Comparison of ENCODE assay signal across 15 cellular contexts in the genomic region with DNA sequence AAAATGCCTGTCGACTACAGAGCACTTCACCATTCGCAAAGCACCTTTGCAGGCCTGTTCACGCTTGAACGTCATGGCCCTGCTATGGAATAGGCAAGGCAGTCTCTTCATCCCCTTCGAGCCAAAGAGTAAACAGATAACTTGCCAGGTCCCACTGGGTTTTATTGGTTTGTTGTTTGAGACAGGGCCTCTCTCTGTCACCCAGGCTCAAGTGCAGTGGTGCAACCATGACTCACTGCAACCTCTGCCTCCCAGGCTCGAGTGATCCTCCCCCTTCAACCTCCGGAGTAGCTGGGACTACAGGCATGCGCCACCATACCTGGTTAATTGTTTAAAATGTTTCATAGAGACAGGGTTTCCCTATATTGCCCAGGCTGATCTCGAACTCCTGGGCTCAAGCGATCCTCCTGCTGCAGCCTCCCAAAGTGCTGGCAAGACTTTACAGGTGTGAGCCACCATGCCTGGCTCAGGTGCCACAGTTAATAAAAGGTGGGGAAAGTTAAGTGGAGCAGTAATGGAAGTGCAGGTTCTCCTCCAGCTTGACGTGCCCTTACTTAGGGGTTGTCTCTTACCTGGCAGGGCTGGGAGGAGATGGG. TPM values are rescaled to one million over a fixed set of nuclear protein-coding genes. Genes with fewer than 3 reads are reported as not detected.
DNase-seq lines count a peak whose midpoint lies in the region; ATAC-seq and TF ChIP-seq lines count a peak whose summit lies in the region.
"Had no signal": no experiment of that assay in that cellular context is flagged by ENCODE, and none has a peak within 500 bp of the region (broad histone marks: within the 10 kb centered on the region; RNA-seq: fewer than 3 reads in every experiment).

No MANE protein-coding gene starts in this region.

- no peaks in the 10 kb centered on the region; the same call in 1 of the 2 replicates for H3K36me3 ChIP-seq in MG63

- no peak overlapping the region for H3K4me3 ChIP-seq in MG63
- H3K4me3 ChIP-seq in choroid plexus epithelial cell (ENCODE audit: low read depth, low read length), result no peak overlapping the region
- H3K4me3 ChIP-seq: cardiac muscle cell had no signal

- peaks cover 13% of the 10 kb centered on the region for H3K27me3 Mint-ChIP-seq in nephron progenitor cell (ENCODE audit: low read depth, poor library complexity)

- ATAC-seq in omental fat pad (ENCODE audit: low FRiP score) (no peak), HG03196 (IDR thresholded peaks at IDR 0.05; ENCODE audit: unreplicated experiment) (no peak)

- H3K9me3 Mint-ChIP-seq in nephron progenitor cell, result no peaks in the 10 kb centered on the region
- H3K9me3 Mint-ChIP-seq: activated T-helper 1 cell treated with anti-CD3 and anti-CD28 coated beads, Interleukin-12 subunit alpha, Interleukin-12 subunit beta, Interleukin-2, Interleukin-4 antibody, amounts not matched to agents 30 ng/mL and 10 ng/mL and 1 ng/mL, durations not matched to agents 14 hours and 24 hours and 36 hours; immature natural killer cell; nephron had no signal

- TF ChIP-seq CTCF in choroid plexus epithelial cell (conservative IDR thresholded peaks at IDR 0.05; ENCODE audit: low read depth, low read length) (no peak), nephron progenitor cell (IDR thresholded peaks at IDR 0.05) (no peak), omental fat pad (IDR thresholded peaks at IDR 0.05) (no peak)

- H3K4me1 Mint-ChIP-seq in nephron progenitor cell, result peaks cover 11% of the 10 kb centered on the region
- H3K4me1 Mint-ChIP-seq: immature natural killer cell, nephron had no signal

- H3K9me3 ChIP-seq in MG63, result no peaks in the 10 kb centered on the region

- no peaks in the 10 kb centered on the region for H3K36me3 Mint-ChIP-seq in nephron progenitor cell (ENCODE audit: low read depth)

- DNase-seq in DMS53 (lab: John Stamatoyannopoulos, UW) (peak; percentile 90), MG63 (peak; percentile 48), choroid plexus epithelial cell (ENCODE audit: low read depth) (peak; percentile 32), nephron progenitor cell (no peak), anterior cingulate cortex (lab: John Stamatoyannopoulos, UW) (no peak), omental fat pad (ENCODE audit: low spot score) (no peak), NCI-H2081 treated with DMSO at 0.1 percent for 48 hours (lab: John Stamatoyannopoulos, UW) (no peak)
- DNase-seq: COR-L47, erythroblast, immature natural killer cell, NCI-H748 treated with DMSO at 0.1 percent for 48 hours had no signal

- H3K4me3 Mint-ChIP-seq in nephron progenitor cell, result no peak overlapping the region
- H3K4me3 Mint-ChIP-seq: activated T-helper 1 cell treated with anti-CD3 and anti-CD28 coated beads, Interleukin-12 subunit alpha, Interleukin-12 subunit beta, Interleukin-2, Interleukin-4 antibody, amounts not matched to agents 30 ng/mL and 10 ng/mL and 1 ng/mL, durations not matched to agents 14 hours and 24 hours and 36 hours; immature natural killer cell; nephron had no signal

- peak overlapping the region; percentile 82 for H3K27ac Mint-ChIP-seq in nephron progenitor cell
- H3K27ac Mint-ChIP-seq: activated T-helper 1 cell treated with anti-CD3 and anti-CD28 coated beads, Interleukin-12 subunit alpha, Interleukin-12 subunit beta, Interleukin-2, Interleukin-4 antibody, amounts not matched to agents 30 ng/mL and 10 ng/mL and 1 ng/mL, durations not matched to agents 14 hours and 24 hours and 36 hours; immature natural killer cell; nephron had no signal

- H3K27me3 ChIP-seq in MG63, result no peaks in the 10 kb centered on the region
- H3K27me3 ChIP-seq: cardiac muscle cell had no signal

RNA-seq across cellular contexts. Expression of gene CHAD, which starts 9.5 kb away (rescaled TPM):
- total RNA-seq in MG63 (2014; rRNA removed; shearing (Covaris generic); ENCODE audit: low replicate concordance), result not detected in 2 replicates
- not detected for total RNA-seq in omental fat pad
- total RNA-seq: activated T-helper 1 cell treated with anti-CD3 and anti-CD28 coated beads, Interleukin-12 subunit alpha, Interleukin-12 subunit beta, Interleukin-2, Interleukin-4 antibody, amounts not matched to agents 30 ng/mL and 10 ng/mL and 1 ng/mL, durations not matched to agents 14 hours and 24 hours and 36 hours; cardiac muscle cell had no signal

RNA-seq across cellular contexts. Expression of gene RSAD1, which starts 19.5 kb away (rescaled TPM):
- total RNA-seq in MG63 (2014; rRNA removed; shearing (Covaris generic); ENCODE audit: low replicate concordance), result 53.6 and 69.2 TPM in 2 replicates
- 10 to 100 TPM; 18.7 to 25.9 (median 23.4) TPM for total RNA-seq in omental fat pad

RNA-seq across cellular contexts. Expression of gene ACSF2, which starts 33.2 kb away (rescaled TPM):
- 8.9 and 24.5 TPM in 2 replicates for total RNA-seq in MG63 (2014; rRNA removed; shearing (Covaris generic); ENCODE audit: low replicate concordance)
- total RNA-seq in omental fat pad, result 100 to 1,000 TPM in 1 of 4 donors, 10 to 100 TPM in 3; 36.6 to 140 (median 65.3) TPM

RNA-seq across cellular contexts. Expression of gene MYCBPAP, which starts 49.1 kb away (rescaled TPM):
- total RNA-seq in MG63 (2014; rRNA removed; shearing (Covaris generic); ENCODE audit: low replicate concordance), result not detected in 2 replicates
- total RNA-seq in omental fat pad, result 1 to 10 TPM in 2 of 4 donors, under 1 TPM in 1, not detected in 1; 0.36 to 1.9 (median 1.0) TPM

Comparison
In these comparisons a context has a peak if more than half of its experiments do, and no peak if none do; other contexts are left out.
1. DNase-seq: peak in DMS53 (single experiment), MG63 (single experiment) and choroid plexus epithelial cell (single experiment); none in nephron progenitor cell (single experiment), anterior cingulate cortex (0 of 58), omental fat pad (single experiment) and NCI-H2081 treated with DMSO at 0.1 percent for 48 hours (single experiment).